Comparison of ENCODE assay signal across 14 cellular contexts in the genomic region with DNA sequence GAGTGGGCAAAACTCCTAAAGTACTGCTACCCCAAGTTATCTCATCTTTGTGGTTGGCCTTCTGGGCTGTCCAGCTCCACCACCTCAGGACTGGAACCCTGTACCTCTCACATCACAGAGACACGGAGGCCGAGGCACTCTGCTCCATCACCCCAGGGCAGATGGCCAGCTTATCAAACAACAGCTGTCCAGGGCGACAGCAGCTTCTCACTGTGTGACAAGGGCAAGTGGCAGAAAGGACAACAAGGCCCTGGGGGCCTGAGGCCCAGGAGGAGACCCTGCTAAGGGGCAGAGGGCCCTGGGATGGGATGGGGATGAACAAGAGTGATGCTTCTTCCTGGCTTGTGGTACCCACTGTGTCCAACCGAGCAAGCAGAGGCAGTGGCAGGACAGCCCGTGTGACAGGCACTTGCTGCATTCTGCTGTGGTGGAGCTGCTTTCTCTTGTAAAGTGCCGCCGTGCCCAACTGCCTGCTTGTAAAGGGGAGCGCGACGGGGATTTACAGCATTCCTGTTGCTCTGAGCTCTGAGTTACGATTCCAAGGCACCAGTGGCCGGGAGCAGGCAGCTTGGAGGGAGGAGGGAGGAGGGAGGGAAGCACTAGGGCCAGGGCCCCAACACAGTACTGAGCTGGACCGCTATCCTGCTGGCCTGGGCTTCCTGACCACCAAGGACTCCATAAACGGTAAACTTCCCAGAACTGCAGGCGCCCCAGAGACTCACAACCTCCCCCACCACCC.
DNase-seq lines count a peak whose midpoint lies in the region; ATAC-seq and TF ChIP-seq lines count a peak whose summit lies in the region.
"Had no signal": no experiment of that assay in that cellular context is flagged by ENCODE, and none has a peak within 500 bp of the region (broad histone marks: within the 10 kb centered on the region; RNA-seq: fewer than 3 reads in every experiment).

No MANE protein-coding gene starts in this region.

- 0 out of 2 replicates have a peak overlapping the region, but pooled peaks have one; percentile 18 for H3K9ac ChIP-seq in Karpas-422 (ENCODE audit: low read length)
- H3K9ac ChIP-seq: parathyroid adenoma had no signal

- in situ Hi-C loops in brain microvascular endothelial cell (cut with HindIII; ENCODE audit: low pct_ligation_motif_present, low sequenced_read_pairs) = no loop called here

- H4K20me1 ChIP-seq in Karpas-422 (ENCODE audit: insufficient read depth, low read depth, low read length) = peaks cover 7% of the 10 kb centered on the region; the same call in 1 of the 2 replicates

- peak overlapping the region; percentile 99 for H3K27ac ChIP-seq in Karpas-422 (ENCODE audit: low read length)
- H3K27ac ChIP-seq in brain microvascular endothelial cell = peak overlapping the region; percentile 60
- H3K27ac ChIP-seq: lower lobe of right lung, parathyroid adenoma, Peyer's patch had no signal

- no peaks in the 10 kb centered on the region for H3K27me3 ChIP-seq in Karpas-422 (ENCODE audit: low read length)
- no peaks in the 10 kb centered on the region for H3K27me3 ChIP-seq in brain microvascular endothelial cell (replicated peaks)
- H3K27me3 ChIP-seq: Peyer's patch had no signal

- no peak for DNase-seq in Karpas-422
- DNase-seq in brain microvascular endothelial cell = no peak
- peak in 28 of 51 donors; percentile 8 to 71 (median 46) for DNase-seq in hypothalamus (lab: John Stamatoyannopoulos, UW)
- DNase-seq in smooth muscle cell of the brain vasculature (ENCODE audit: low read depth, low spot score) = peak; percentile 58
- DNase-seq in cerebellum (ENCODE audit: low spot score) = no peak
- no peak for DNase-seq in KG1 (lab: John Stamatoyannopoulos, UW)
- no peak for DNase-seq in stimulated activated CD4-positive, alpha-beta T cell treated with anti-CD3 and anti-CD28 coated beads, Interleukin-12 subunit alpha, Interleukin-12 subunit beta, amount 100 ng/mL, for 4 hours
- DNase-seq: activated naive CD4-positive, alpha-beta T cell treated with anti-CD3 and anti-CD28 coated beads, Interleukin-2, amount 10 ng/mL, durations not matched to agents 7 days and 5 days; lower lobe of right lung; NCI-H2171; stimulated activated CD4-positive, alpha-beta T cell treated with anti-CD3 and anti-CD28 coated beads, Interleukin-4, amount 100 ng/mL, for 4 hours had no signal

- H3K4me1 ChIP-seq in Karpas-422 (ENCODE audit: low read length) = peaks cover 96% of the 10 kb centered on the region

- no peak for TF ChIP-seq CTCF in brain microvascular endothelial cell (IDR thresholded peaks at IDR 0.05; ENCODE audit: low read depth, low read length, missing control alignments)

- no peaks in the 10 kb centered on the region for H3K9me3 ChIP-seq in Karpas-422 (ENCODE audit: low read length)
- H3K9me3 ChIP-seq: lower lobe of right lung, Peyer's patch had no signal

- H3K79me2 ChIP-seq in Karpas-422 (ENCODE audit: low read length) = peaks cover 68% of the 10 kb centered on the region

- no peak overlapping the region for H3K4me3 ChIP-seq in Karpas-422 (ENCODE audit: low read length)
- no peak overlapping the region for H3K4me3 ChIP-seq in brain microvascular endothelial cell (ENCODE audit: low read depth, low read length)
- H3K4me3 ChIP-seq: lower lobe of right lung, Peyer's patch had no signal

- ATAC-seq in HG03108 (IDR thresholded peaks at IDR 0.05; ENCODE audit: unreplicated experiment) = no peak
- ATAC-seq: lower lobe of right lung had no signal

- H2AFZ ChIP-seq in Karpas-422 (ENCODE audit: low read length) = no peak overlapping the region
- H2AFZ ChIP-seq: parathyroid adenoma had no signal

- no peak overlapping the region for H3K4me2 ChIP-seq in Karpas-422 (ENCODE audit: low read depth, low read length, poor library complexity, severe bottlenecking)

- H3K9me2 ChIP-seq in Karpas-422 (replicated peaks; ENCODE audit: insufficient read depth, low read length) = no peaks in the 10 kb centered on the region

- no peaks in the 10 kb centered on the region for H3K36me3 ChIP-seq in Karpas-422 (ENCODE audit: insufficient read depth, low read length)
- peaks cover 4% of the 10 kb centered on the region for H3K36me3 ChIP-seq in brain microvascular endothelial cell (replicated peaks)
- H3K36me3 ChIP-seq: lower lobe of right lung, Peyer's patch had no signal

Comparison
In these comparisons a context has a peak if more than half of its experiments do, and no peak if none do; other contexts are left out.
1. DNase-seq: peak in hypothalamus (28 of 51) and smooth muscle cell of the brain vasculature (single experiment); none in Karpas-422 (single experiment), brain microvascular endothelial cell (single experiment), cerebellum (single experiment), KG1 (single experiment) and stimulated activated CD4-positive, alpha-beta T cell treated with anti-CD3 and anti-CD28 coated beads, Interleukin-12 subunit alpha, Interleukin-12 subunit beta, amount 100 ng/mL, for 4 hours (single experiment).